Comparison of ENCODE assay signal across 16 cellular contexts in the genomic region with DNA sequence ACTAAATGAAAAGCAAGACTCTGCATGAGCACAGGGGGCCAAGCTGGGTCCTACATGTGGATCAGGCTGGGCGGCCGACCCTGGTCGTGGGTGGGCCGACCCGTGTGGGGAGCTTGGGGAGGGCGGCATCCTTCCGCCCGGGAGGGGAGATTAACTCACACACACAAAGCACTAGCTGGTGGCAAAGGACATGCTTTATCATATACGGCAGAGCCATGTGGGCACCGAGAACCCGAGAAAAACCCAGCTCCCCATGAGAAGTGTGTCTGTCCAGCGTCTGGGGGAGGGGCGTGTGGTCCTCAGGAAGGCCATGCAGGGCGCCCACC. TPM values are rescaled to one million over a fixed set of nuclear protein-coding genes. Genes with fewer than 3 reads are reported as not detected.
A peak's percentile ranks its signal among the peaks of the same experiment; 100 is the strongest.
DNase-seq lines count a peak whose midpoint lies in the region; ATAC-seq and TF ChIP-seq lines count a peak whose summit lies in the region.
"Had no signal": no experiment of that assay in that cellular context is flagged by ENCODE, and none has a peak within 500 bp of the region (broad histone marks: within the 10 kb centered on the region; RNA-seq: fewer than 3 reads in every experiment).

No MANE protein-coding gene starts in this region.

- H3K27me3 Mint-ChIP-seq in stimulated activated naive CD8-positive, alpha-beta T cell treated with anti-CD3 and anti-CD28 coated beads, Interleukin-15, amount 100 ng/mL, for 72 hours = no peaks in the 10 kb centered on the region
- H3K27me3 Mint-ChIP-seq in T-cell = no peaks in the 10 kb centered on the region

- H4K8ac ChIP-seq in neuronal stem cell (ENCODE audit: low read depth, low read length) = no peak overlapping the region

- peak overlapping the region; percentile 98 for H2AK5ac ChIP-seq in neuronal stem cell (ENCODE audit: low read depth, low read length)

- no peak for DNase-seq in stimulated activated naive CD8-positive, alpha-beta T cell treated with anti-CD3 and anti-CD28 coated beads, Interleukin-15, amount 100 ng/mL, for 72 hours
- no peak for DNase-seq in stimulated activated naive CD8-positive, alpha-beta T cell treated with anti-CD3 and anti-CD28 coated beads, Interleukin-15, Interleukin-2, amounts not matched to agents 100 U/mL and 50 U/mL, for 24 hours
- DNase-seq in neuronal stem cell (ENCODE audit: low spot score) (no peak), upper lobe of right lung (peak; percentile 53), SKM-1 treated with dmso at 0.1 percent for 144 hours (lab: John Stamatoyannopoulos, UW; ENCODE audit: unreplicated experiment) (no peak), T-cell (no peak)
- DNase-seq in stimulated activated CD4-positive, alpha-beta T cell treated with anti-CD3 and anti-CD28 coated beads, Interleukin-12 subunit alpha, Interleukin-12 subunit beta, amount 100 ng/mL, for 4 hours = no peak
- DNase-seq: ACHN; CD4-positive, CD25-positive, alpha-beta regulatory T cell; DMS 273 treated with DMSO at 0.1 percent for 48 hours; GOT3; HCEC 1CT; HFFc6 had no signal

- CTCF ChIA-PET in T-cell (lab: Charles Lee) = no interaction called here

- H2BK15ac ChIP-seq in neuronal stem cell (ENCODE audit: low read length) = peak overlapping the region; percentile 38

- peak overlapping the region; percentile 98 for H2BK120ac ChIP-seq in neuronal stem cell (ENCODE audit: low read depth, low read length)

- H3K27me3 ChIP-seq in ectodermal cell (ENCODE audit: control insufficient read depth, insufficient read depth, low read length, poor library complexity, severe bottlenecking) (no peaks in the 10 kb centered on the region), neuronal stem cell (ENCODE audit: control insufficient read depth in 3 of 3, insufficient read depth in 3 of 3, low read depth in 1 of 3, low read length in 3 of 3) (peaks cover 0 to 22% (median 0%) of the 10 kb centered on the region in 3 experiments), upper lobe of right lung (no peaks in the 10 kb centered on the region)
- H3K27me3 ChIP-seq: BLaER1 treated with 17β-estradiol and CSF1 and Interleukin-3, amounts not matched to agents 10 nM and 100 nM had no signal

- no peak for TF ChIP-seq CTCF in upper lobe of right lung (IDR thresholded peaks at IDR 0.05)

- no peaks in the 10 kb centered on the region for H3K36me3 Mint-ChIP-seq in T-cell
- H3K36me3 Mint-ChIP-seq: CD4-positive, CD25-positive, alpha-beta regulatory T cell had no signal

- no peak overlapping the region for H3K4ac ChIP-seq in neuronal stem cell (ENCODE audit: low read length)

- H3K4me1 Mint-ChIP-seq in stimulated activated naive CD8-positive, alpha-beta T cell treated with anti-CD3 and anti-CD28 coated beads, Interleukin-15, amount 100 ng/mL, for 72 hours = peaks cover 7% of the 10 kb centered on the region
- H3K4me1 Mint-ChIP-seq in T-cell = peaks cover 0 to 1% (median 0%) of the 10 kb centered on the region in 3 donors

- H3K79me1 ChIP-seq in neuronal stem cell (ENCODE audit: low read depth, low read length) = no peaks in the 10 kb centered on the region

- H3K36me3 ChIP-seq in ectodermal cell (ENCODE audit: control insufficient read depth, insufficient read depth, low read length) = no peaks in the 10 kb centered on the region
- no peaks in the 10 kb centered on the region for H3K36me3 ChIP-seq in neuronal stem cell (replicated peaks in 1 of 2; ENCODE audit: control insufficient read depth in 2 of 2, insufficient read depth in 2 of 2, low read length in 2 of 2)
- no peaks in the 10 kb centered on the region for H3K36me3 ChIP-seq in upper lobe of right lung
- H3K36me3 ChIP-seq: BLaER1 treated with 17β-estradiol and CSF1 and Interleukin-3, amounts not matched to agents 10 nM and 100 nM had no signal

- no peak overlapping the region for H3K14ac ChIP-seq in neuronal stem cell (ENCODE audit: low read length)

- intact Hi-C loops in upper lobe of right lung (cut with DNase I) = no loop called here

- peak overlapping the region; percentile 78 for H2AFZ ChIP-seq in neuronal stem cell (ENCODE audit: low read length)

- POLR2A ChIA-PET in T-cell (lab: Charles Lee) = no interaction called here

- H4K91ac ChIP-seq in neuronal stem cell (ENCODE audit: low read depth, low read length, poor library complexity) = no peak overlapping the region

- no peaks in the 10 kb centered on the region for H3K9me3 Mint-ChIP-seq in stimulated activated naive CD8-positive, alpha-beta T cell treated with anti-CD3 and anti-CD28 coated beads, Interleukin-15, amount 100 ng/mL, for 72 hours
- no peaks in the 10 kb centered on the region for H3K9me3 Mint-ChIP-seq in T-cell
- H3K9me3 Mint-ChIP-seq: CD4-positive, CD25-positive, alpha-beta regulatory T cell; HFFc6 had no signal

- H3K4me3 ChIP-seq in ectodermal cell (ENCODE audit: insufficient read depth, low read depth, low read length) (no peak overlapping the region), neuronal stem cell (ENCODE audit: low read length in 2 of 2) (no peak overlapping the region), upper lobe of right lung (no peak overlapping the region)
- H3K4me3 ChIP-seq: BLaER1 treated with 17β-estradiol and CSF1 and Interleukin-3, amounts not matched to agents 10 nM and 100 nM had no signal

- no peak overlapping the region for H3K4me2 ChIP-seq in neuronal stem cell (ENCODE audit: insufficient read depth, low read length, poor library complexity, severe bottlenecking)
- H3K4me2 ChIP-seq: BLaER1 treated with 17β-estradiol and CSF1 and Interleukin-3, amounts not matched to agents 10 nM and 100 nM had no signal

- H3K18ac ChIP-seq in neuronal stem cell (ENCODE audit: low read length) = peak overlapping the region; percentile 93

- WGBS in ectodermal cell, 2 experiments = 63 to 68% methylated on average over 14 of the region's 14 CpGs
- no CpG with 5 or more reads among the region's 14 CpGs for WGBS in neuronal stem cell (ENCODE audit: extremely low coverage in 2 of 2, insufficient read length in 2 of 2, insufficient replicate concordance in 1 of 2), 2 donors

- H3K27ac ChIP-seq in ectodermal cell (ENCODE audit: insufficient read depth, low read depth, low read length, poor library complexity, severe bottlenecking) (peak overlapping the region; percentile 80), neuronal stem cell (replicated peaks; ENCODE audit: low read length) (peak overlapping the region; percentile 4), upper lobe of right lung (no peak overlapping the region)
- H3K27ac ChIP-seq: HL-60 had no signal

- H3K27ac Mint-ChIP-seq in stimulated activated naive CD8-positive, alpha-beta T cell treated with anti-CD3 and anti-CD28 coated beads, Interleukin-15, amount 100 ng/mL, for 72 hours = peak overlapping the region; percentile 10 to 14
- no peak overlapping the region for H3K27ac Mint-ChIP-seq in T-cell
- H3K27ac Mint-ChIP-seq: CD4-positive, CD25-positive, alpha-beta regulatory T cell; HFFc6 had no signal

- H3K9me3 ChIP-seq in ectodermal cell (ENCODE audit: control insufficient read depth, low read length) = no peaks in the 10 kb centered on the region
- no peaks in the 10 kb centered on the region for H3K9me3 ChIP-seq in neuronal stem cell (replicated peaks in 1 of 2; ENCODE audit: control insufficient read depth in 2 of 2, insufficient read depth in 1 of 2, low read depth in 1 of 2, low read length in 2 of 2)
- no peaks in the 10 kb centered on the region for H3K9me3 ChIP-seq in upper lobe of right lung
- H3K9me3 ChIP-seq: BLaER1 treated with 17β-estradiol and CSF1 and Interleukin-3, amounts not matched to agents 10 nM and 100 nM had no signal

- H3K23ac ChIP-seq in neuronal stem cell (ENCODE audit: low read depth, low read length, poor library complexity) = no peak overlapping the region

- H2BK12ac ChIP-seq in neuronal stem cell (ENCODE audit: low read length) = no peak overlapping the region

- H3K4me1 ChIP-seq in ectodermal cell (ENCODE audit: control insufficient read depth, insufficient read depth, low read length) (peaks cover 27% of the 10 kb centered on the region), neuronal stem cell (ENCODE audit: control insufficient read depth in 2 of 2, insufficient read depth in 1 of 2, low read depth in 1 of 2, low read length in 2 of 2) (peaks cover 23 to 24% of the 10 kb centered on the region in 2 donors), upper lobe of right lung (no peaks in the 10 kb centered on the region)

- H3K9ac ChIP-seq in neuronal stem cell (ENCODE audit: low read depth, low read length, poor library complexity) = no peak overlapping the region
- H3K9ac ChIP-seq: BLaER1 treated with 17β-estradiol and CSF1 and Interleukin-3, amounts not matched to agents 10 nM and 100 nM had no signal

- peak overlapping the region; percentile 71 for H2BK5ac ChIP-seq in neuronal stem cell (ENCODE audit: low read length)

- H3K4me3 Mint-ChIP-seq in stimulated activated naive CD8-positive, alpha-beta T cell treated with anti-CD3 and anti-CD28 coated beads, Interleukin-15, amount 100 ng/mL, for 72 hours = no peak overlapping the region
- no peak overlapping the region for H3K4me3 Mint-ChIP-seq in T-cell
- H3K4me3 Mint-ChIP-seq: HFFc6 had no signal

- ATAC-seq in stimulated activated naive CD8-positive, alpha-beta T cell treated with anti-CD3 and anti-CD28 coated beads, Interleukin-15, amount 100 ng/mL, for 72 hours = no peak
- no peak for ATAC-seq in stimulated activated naive CD8-positive, alpha-beta T cell treated with anti-CD3 and anti-CD28 coated beads, Interleukin-15, Interleukin-2, amounts not matched to agents 100 U/mL and 50 U/mL, for 24 hours
- no peak for ATAC-seq in upper lobe of right lung
- no peak for ATAC-seq in T-cell (replicated peaks in 1 of 4)

RNA-seq across cellular contexts. Expression of gene TOLLIP, which starts 39.3 kb away (rescaled TPM):
- 26.7 TPM for polyA plus RNA-seq in ectodermal cell (2013, experiment 1 of 4)
- 27.0 TPM for polyA plus RNA-seq in ectodermal cell (2013, experiment 2 of 4)
- 18.4 TPM for polyA plus RNA-seq in ectodermal cell (2013, experiment 3 of 4)
- polyA plus RNA-seq in ectodermal cell (2013, experiment 4 of 4) = 18.5 TPM
- polyA plus RNA-seq in neuronal stem cell (2013, experiment 1 of 2) = 16.5 TPM
- 15.3 TPM for polyA plus RNA-seq in neuronal stem cell (2013, experiment 2 of 2)
- total RNA-seq in upper lobe of right lung (71.1 TPM), T-cell (10 to 100 TPM; 44.4 to 54.1 (median 50.8) TPM)

RNA-seq across cellular contexts. Expression of gene BRSK2, which starts 41.0 kb away (rescaled TPM):
- 24.6 TPM for polyA plus RNA-seq in ectodermal cell (2013, experiment 1 of 4)
- polyA plus RNA-seq in ectodermal cell (2013, experiment 2 of 4) = 22.6 TPM
- 15.6 TPM for polyA plus RNA-seq in ectodermal cell (2013, experiment 3 of 4)
- 17.0 TPM for polyA plus RNA-seq in ectodermal cell (2013, experiment 4 of 4)
- 24.4 TPM for polyA plus RNA-seq in neuronal stem cell (2013, experiment 1 of 2)
- 23.0 TPM for polyA plus RNA-seq in neuronal stem cell (2013, experiment 2 of 2)
- total RNA-seq in upper lobe of right lung = 0.26 TPM
- total RNA-seq in T-cell = 1 to 10 TPM in 2 of 5 donors, under 1 TPM in 3; 0.54 to 1.5 (median 0.95) TPM

Comparison
In these comparisons a context has a peak if more than half of its experiments do, and no peak if none do; other contexts are left out.
1. H3K27ac Mint-ChIP-seq: peak in stimulated activated naive CD8-positive, alpha-beta T cell treated with anti-CD3 and anti-CD28 coated beads, Interleukin-15, amount 100 ng/mL, for 72 hours (2 of 2); none in T-cell (0 of 2).